Comparison of ENCODE assay signal across 7 cellular contexts in the genomic region with DNA sequence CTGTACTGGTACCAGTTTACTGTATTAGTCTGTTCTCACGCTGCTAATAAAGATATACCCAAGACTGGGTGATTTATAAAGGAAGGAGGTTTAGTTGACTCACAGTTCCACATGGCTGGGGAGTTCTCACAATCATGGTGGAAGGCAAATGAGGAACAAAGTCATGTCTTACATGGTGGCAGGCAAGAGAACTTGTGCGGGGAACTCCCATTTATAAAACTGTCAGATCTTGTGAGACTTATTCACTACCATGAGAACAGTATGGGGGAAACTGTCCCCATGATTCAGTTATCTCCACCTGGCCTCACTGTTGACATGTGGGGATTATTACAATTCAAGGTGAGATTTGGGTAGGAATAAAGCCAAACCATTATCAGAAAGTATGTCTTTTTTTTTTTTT. TPM values are rescaled to one million over a fixed set of nuclear protein-coding genes. Genes with fewer than 3 reads are reported as not detected.
A peak's percentile ranks its signal among the peaks of the same experiment; 100 is the strongest.
DNase-seq lines count a peak whose midpoint lies in the region; ATAC-seq and TF ChIP-seq lines count a peak whose summit lies in the region.
"Not testable (repeated sequence)": the region's sequence is repeated elsewhere in the genome, so short reads cannot be mapped to it uniquely, and the experiment has no call there.

No MANE protein-coding gene starts in this region.

- POLR2A ChIA-PET in activated CD4-positive, alpha-beta T cell treated with anti-CD3 and anti-CD28 coated beads for 36 hours (lab: Charles Lee), result not testable (repeated sequence)

- DNase-seq in CD4-positive, CD25-positive, alpha-beta regulatory T cell; activated CD4-positive, alpha-beta T cell treated with anti-CD3 and anti-CD28 coated beads for 36 hours; activated T-cell treated with anti-CD3 and anti-CD28 coated beads, Interleukin-2, amount 50 U/mL, for 72 hours: not testable (repeated sequence)
- DNase-seq in MV-4-11 (lab: John Stamatoyannopoulos, UW), result peak; percentile 25

- peaks cover 29% of the 10 kb centered on the region for H3K36me3 ChIP-seq in CD4-positive, CD25-positive, alpha-beta regulatory T cell (ENCODE audit: control insufficient read depth, insufficient read depth, low read length)
- H3K36me3 ChIP-seq in neutrophil, result not testable (repeated sequence)

- peak overlapping the region in 1 of 4 donors; percentile 31 for H3K4me3 Mint-ChIP-seq in CD4-positive, CD25-positive, alpha-beta regulatory T cell
- H3K4me3 Mint-ChIP-seq in activated CD4-positive, alpha-beta T cell treated with anti-CD3 and anti-CD28 coated beads for 36 hours; activated naive CD4-positive, alpha-beta T cell treated with anti-CD3 and anti-CD28 coated beads, Interleukin-2, amount 50 U/mL, for 24 hours; dendritic cell treated with granulocyte-macrophage colony-stimulating factor and Interleukin-4, amounts not matched to agents 40 ng/mL and 50 ng/mL, for 4 days: not testable (repeated sequence)
- H3K4me3 Mint-ChIP-seq in activated T-cell treated with anti-CD3 and anti-CD28 coated beads, Interleukin-2, amount 50 U/mL, for 72 hours, result peak overlapping the region in 1 of 2 donors; percentile 26

- intact Hi-C loops in activated CD4-positive, alpha-beta T cell treated with anti-CD3 and anti-CD28 coated beads for 36 hours (cut with DNase I, micrococcal nuclease); dendritic cell treated with granulocyte-macrophage colony-stimulating factor and Interleukin-4, amounts not matched to agents 40 ng/mL and 50 ng/mL, for 4 days (cut with micrococcal nuclease): not testable (repeated sequence)

- H3K27ac Mint-ChIP-seq in CD4-positive, CD25-positive, alpha-beta regulatory T cell, result peak overlapping the region in 2 of 3 donors; percentile 62 to 84
- H3K27ac Mint-ChIP-seq in activated CD4-positive, alpha-beta T cell treated with anti-CD3 and anti-CD28 coated beads for 36 hours, result peak overlapping the region; percentile 40
- peak overlapping the region; percentile 69 for H3K27ac Mint-ChIP-seq in activated T-cell treated with anti-CD3 and anti-CD28 coated beads, Interleukin-2, amount 50 U/mL, for 72 hours
- H3K27ac Mint-ChIP-seq in activated naive CD4-positive, alpha-beta T cell treated with anti-CD3 and anti-CD28 coated beads, Interleukin-2, amount 50 U/mL, for 24 hours, result peak overlapping the region; percentile 62
- peak overlapping the region; percentile 24 for H3K27ac Mint-ChIP-seq in dendritic cell treated with granulocyte-macrophage colony-stimulating factor and Interleukin-4, amounts not matched to agents 40 ng/mL and 50 ng/mL, for 4 days

- not testable (repeated sequence) for ATAC-seq in CD4-positive, CD25-positive, alpha-beta regulatory T cell (ENCODE audit: low read depth in 2 of 2); activated T-cell treated with anti-CD3 and anti-CD28 coated beads, Interleukin-2, amount 50 U/mL, for 72 hours (replicated peaks in 1 of 2)
- peak; percentile 30 for ATAC-seq in activated CD4-positive, alpha-beta T cell treated with anti-CD3 and anti-CD28 coated beads for 36 hours

- peaks cover 15% of the 10 kb centered on the region for H3K4me1 ChIP-seq in CD4-positive, CD25-positive, alpha-beta regulatory T cell (ENCODE audit: control insufficient read depth, insufficient read depth, low read length, poor library complexity, severe bottlenecking)
- not testable (repeated sequence) for H3K4me1 ChIP-seq in neutrophil (ENCODE audit: control insufficient read depth in 1 of 2, insufficient read depth in 1 of 2, low read depth in 1 of 2, low read length in 1 of 2)

- H3K36me3 Mint-ChIP-seq in CD4-positive, CD25-positive, alpha-beta regulatory T cell, result peaks cover 46% of the 10 kb centered on the region
- peaks cover 58% of the 10 kb centered on the region for H3K36me3 Mint-ChIP-seq in activated CD4-positive, alpha-beta T cell treated with anti-CD3 and anti-CD28 coated beads for 36 hours (ENCODE audit: low read depth)
- peaks cover 22 to 39% of the 10 kb centered on the region in 2 donors for H3K36me3 Mint-ChIP-seq in activated T-cell treated with anti-CD3 and anti-CD28 coated beads, Interleukin-2, amount 50 U/mL, for 72 hours (ENCODE audit: insufficient read depth in 2 of 2)
- H3K36me3 Mint-ChIP-seq in activated naive CD4-positive, alpha-beta T cell treated with anti-CD3 and anti-CD28 coated beads, Interleukin-2, amount 50 U/mL, for 24 hours, result peaks cover 27% of the 10 kb centered on the region
- peaks cover 93% of the 10 kb centered on the region for H3K36me3 Mint-ChIP-seq in dendritic cell treated with granulocyte-macrophage colony-stimulating factor and Interleukin-4, amounts not matched to agents 40 ng/mL and 50 ng/mL, for 4 days (ENCODE audit: low read depth)

- peaks cover 46 to 82% (median 63%) of the 10 kb centered on the region in 4 donors for H3K4me1 Mint-ChIP-seq in CD4-positive, CD25-positive, alpha-beta regulatory T cell
- H3K4me1 Mint-ChIP-seq in activated CD4-positive, alpha-beta T cell treated with anti-CD3 and anti-CD28 coated beads for 36 hours, result peaks cover 72% of the 10 kb centered on the region
- peaks cover 68% of the 10 kb centered on the region for H3K4me1 Mint-ChIP-seq in activated T-cell treated with anti-CD3 and anti-CD28 coated beads, Interleukin-2, amount 50 U/mL, for 72 hours (ENCODE audit: low read depth)
- peaks cover 82% of the 10 kb centered on the region for H3K4me1 Mint-ChIP-seq in activated naive CD4-positive, alpha-beta T cell treated with anti-CD3 and anti-CD28 coated beads, Interleukin-2, amount 50 U/mL, for 24 hours
- H3K4me1 Mint-ChIP-seq in dendritic cell treated with granulocyte-macrophage colony-stimulating factor and Interleukin-4, amounts not matched to agents 40 ng/mL and 50 ng/mL, for 4 days (ENCODE audit: low read depth), result peaks cover 70% of the 10 kb centered on the region

- H3K27me3 ChIP-seq in CD4-positive, CD25-positive, alpha-beta regulatory T cell (ENCODE audit: control insufficient read depth, insufficient read depth, low read length); neutrophil: not testable (repeated sequence)

- H3K4me3 ChIP-seq in CD4-positive, CD25-positive, alpha-beta regulatory T cell (ENCODE audit: low read depth, low read length); neutrophil (ENCODE audit: low read depth in 1 of 2, low read length in 1 of 2): not testable (repeated sequence)

- CTCF ChIA-PET in activated CD4-positive, alpha-beta T cell treated with anti-CD3 and anti-CD28 coated beads for 36 hours (lab: Charles Lee), result not testable (repeated sequence)

- H3K9me3 ChIP-seq in CD4-positive, CD25-positive, alpha-beta regulatory T cell (ENCODE audit: control insufficient read depth in 2 of 2, low read length in 2 of 2); neutrophil: not testable (repeated sequence)

- H3K9me3 Mint-ChIP-seq in CD4-positive, CD25-positive, alpha-beta regulatory T cell; activated T-cell treated with anti-CD3 and anti-CD28 coated beads, Interleukin-2, amount 50 U/mL, for 72 hours; activated naive CD4-positive, alpha-beta T cell treated with anti-CD3 and anti-CD28 coated beads, Interleukin-2, amount 50 U/mL, for 24 hours: not testable (repeated sequence)
- peaks cover 12% of the 10 kb centered on the region for H3K9me3 Mint-ChIP-seq in activated CD4-positive, alpha-beta T cell treated with anti-CD3 and anti-CD28 coated beads for 36 hours (ENCODE audit: low read depth)
- H3K9me3 Mint-ChIP-seq in dendritic cell treated with granulocyte-macrophage colony-stimulating factor and Interleukin-4, amounts not matched to agents 40 ng/mL and 50 ng/mL, for 4 days, result peaks cover 31% of the 10 kb centered on the region

- H3K27ac ChIP-seq in CD4-positive, CD25-positive, alpha-beta regulatory T cell (ENCODE audit: insufficient read depth, low read length, poor library complexity, severe bottlenecking), result not testable (repeated sequence)
- H3K27ac ChIP-seq in neutrophil, result peak overlapping the region; percentile 31

- not testable (repeated sequence) for TF ChIP-seq CTCF in neutrophil (IDR thresholded peaks at IDR 0.05)

- H3K27me3 Mint-ChIP-seq in CD4-positive, CD25-positive, alpha-beta regulatory T cell; activated CD4-positive, alpha-beta T cell treated with anti-CD3 and anti-CD28 coated beads for 36 hours; activated T-cell treated with anti-CD3 and anti-CD28 coated beads, Interleukin-2, amount 50 U/mL, for 72 hours (ENCODE audit: low read depth); activated naive CD4-positive, alpha-beta T cell treated with anti-CD3 and anti-CD28 coated beads, Interleukin-2, amount 50 U/mL, for 24 hours; dendritic cell treated with granulocyte-macrophage colony-stimulating factor and Interleukin-4, amounts not matched to agents 40 ng/mL and 50 ng/mL, for 4 days: not testable (repeated sequence)

RNA-seq across cellular contexts. Expression of gene PLEKHB2, which starts 9.8 kb away (rescaled TPM):
- 85.5 TPM for total RNA-seq in CD4-positive, CD25-positive, alpha-beta regulatory T cell
- polyA plus RNA-seq in CD4-positive, CD25-positive, alpha-beta regulatory T cell, result 10 to 100 TPM; 64.3 to 75.2 (median 71.5) TPM
- 10 to 100 TPM; 39.9 to 42.4 TPM for total RNA-seq in activated CD4-positive, alpha-beta T cell treated with anti-CD3 and anti-CD28 coated beads for 36 hours
- total RNA-seq in activated T-cell treated with anti-CD3 and anti-CD28 coated beads, Interleukin-2, amount 50 U/mL, for 72 hours, result 10 to 100 TPM; 53.2 to 53.8 TPM

RNA-seq across cellular contexts. Expression of gene FAM168B, which starts 21.7 kb away (rescaled TPM):
- 72.1 TPM for total RNA-seq in CD4-positive, CD25-positive, alpha-beta regulatory T cell
- polyA plus RNA-seq in CD4-positive, CD25-positive, alpha-beta regulatory T cell, result 10 to 100 TPM; 33.6 to 45.5 (median 39.5) TPM
- 10 to 100 TPM; 59.8 to 74.7 TPM for total RNA-seq in activated CD4-positive, alpha-beta T cell treated with anti-CD3 and anti-CD28 coated beads for 36 hours
- 100 to 1,000 TPM in 1 of 2 donors, 10 to 100 TPM in 1; 89.3 to 108 TPM for total RNA-seq in activated T-cell treated with anti-CD3 and anti-CD28 coated beads, Interleukin-2, amount 50 U/mL, for 72 hours
